In the genomic region with DNA sequence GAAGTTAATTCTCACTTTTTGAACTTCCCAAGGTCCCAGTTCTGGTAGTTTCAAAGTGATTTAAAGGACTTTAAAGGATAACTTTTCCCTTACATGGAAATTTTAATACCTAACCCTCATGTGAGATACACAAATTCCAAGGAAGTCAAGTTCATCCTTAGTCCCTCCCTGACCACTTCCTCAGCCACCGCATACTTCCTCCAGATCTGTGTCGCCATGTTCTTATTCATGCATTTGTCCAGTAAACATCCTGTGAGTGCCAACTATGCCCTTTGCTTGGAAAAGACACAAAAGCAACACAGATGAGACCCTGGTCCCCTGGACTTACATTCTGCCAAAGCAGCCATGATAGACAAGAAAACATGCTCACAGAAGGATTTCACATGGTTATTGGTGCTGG, we compare ENCODE assay signal across 28 cellular contexts.
"Had no signal": no experiment of that assay in that cellular context is flagged by ENCODE, and none has a peak within 500 bp of the region (broad histone marks: within the 10 kb centered on the region; RNA-seq: fewer than 3 reads in every experiment).

No MANE protein-coding gene starts in this region.

- H3K4me1 Mint-ChIP-seq: naive thymus-derived CD8-positive, alpha-beta T cell; nephron progenitor cell; neural crest cell; stimulated activated effector memory CD8-positive, alpha-beta T cell treated with anti-CD3 and anti-CD28 coated beads, Interleukin-12 subunit alpha, Interleukin-12 subunit beta, amount 100 ng/mL, for 72 hours; stimulated activated naive B cell treated with anti-CD40 and anti-IgM and Interleukin-4, amounts not matched to agents 10 μg/mL and 1 μg/mL and 100 μg/mL, for 72 hours had no signal

- H3K27me3 ChIP-seq: neutrophil, pancreas, right lobe of liver, sigmoid colon, stomach, thyroid gland, tibial nerve, upper lobe of left lung, vagina had no signal

- H3K27me3 Mint-ChIP-seq: natural killer cell treated with Interleukin-12 subunit alpha and Interleukin-12 subunit beta and Interleukin-15 and Interleukin-18, amount 100 ng/mL, for 72 hours; stimulated activated naive B cell treated with anti-CD40 and anti-IgM and Interleukin-4, amounts not matched to agents 10 μg/mL and 1 μg/mL and 100 μg/mL, for 72 hours; stimulated activated naive CD8-positive, alpha-beta T cell treated with anti-CD3 and anti-CD28 coated beads, Interleukin-15, Interleukin-2, amounts not matched to agents 100 ng/mL and 50 ng/mL, for 24 hours had no signal

- H3K36me3 ChIP-seq: neutrophil, pancreas, right lobe of liver, sigmoid colon, stomach, thoracic aorta, thyroid gland, tibial nerve, upper lobe of left lung, vagina had no signal

- FAIRE-seq: pancreas, small intestine, urothelium cell line had no signal

- H3K27ac ChIP-seq: neutrophil, pancreas, psoas muscle, right lobe of liver, sigmoid colon, stomach, thoracic aorta, thyroid gland, tibial nerve, upper lobe of left lung, vagina had no signal

- ATAC-seq: naive thymus-derived CD8-positive, alpha-beta T cell; pancreas; psoas muscle; right cardiac atrium; right lobe of liver; stimulated activated effector memory CD8-positive, alpha-beta T cell treated with anti-CD3 and anti-CD28 coated beads, Interleukin-12 subunit alpha, Interleukin-12 subunit beta, amount 100 ng/mL, for 72 hours; stimulated activated naive B cell treated with anti-CD40 and anti-IgM and Interleukin-4, amounts not matched to agents 10 μg/mL and 1 μg/mL and 100 μg/mL, for 72 hours had no signal

- H3K4me3 Mint-ChIP-seq: naive thymus-derived CD8-positive, alpha-beta T cell; natural killer cell treated with Interleukin-12 subunit alpha and Interleukin-12 subunit beta and Interleukin-15 and Interleukin-18, amount 100 ng/mL, for 72 hours; nephron progenitor cell; neural crest cell; stimulated activated effector memory CD8-positive, alpha-beta T cell treated with anti-CD3 and anti-CD28 coated beads, Interleukin-12 subunit alpha, Interleukin-12 subunit beta, amount 100 ng/mL, for 72 hours; stimulated activated naive B cell treated with anti-CD40 and anti-IgM and Interleukin-4, amounts not matched to agents 10 μg/mL and 1 μg/mL and 100 μg/mL, for 72 hours; stimulated activated naive CD8-positive, alpha-beta T cell treated with anti-CD3 and anti-CD28 coated beads, Interleukin-15, Interleukin-2, amounts not matched to agents 100 ng/mL and 50 ng/mL, for 24 hours had no signal

- H3K27ac Mint-ChIP-seq: natural killer cell treated with Interleukin-12 subunit alpha and Interleukin-12 subunit beta and Interleukin-15 and Interleukin-18, amount 100 ng/mL, for 72 hours; nephron progenitor cell; stimulated activated effector memory CD8-positive, alpha-beta T cell treated with anti-CD3 and anti-CD28 coated beads, Interleukin-12 subunit alpha, Interleukin-12 subunit beta, amount 100 ng/mL, for 72 hours; stimulated activated naive B cell treated with anti-CD40 and anti-IgM and Interleukin-4, amounts not matched to agents 10 μg/mL and 1 μg/mL and 100 μg/mL, for 72 hours; stimulated activated naive CD8-positive, alpha-beta T cell treated with anti-CD3 and anti-CD28 coated beads, Interleukin-15, Interleukin-2, amounts not matched to agents 100 ng/mL and 50 ng/mL, for 24 hours had no signal

- DNase-seq: naive thymus-derived CD8-positive, alpha-beta T cell; nephron progenitor cell; nucleus accumbens; pancreas; psoas muscle; right cardiac atrium; right lobe of liver; sigmoid colon; small intestine; stimulated activated CD4-positive, alpha-beta T cell treated with anti-CD3 and anti-CD28 coated beads, Interleukin-15, amount 100 ng/mL, for 24 hours; stimulated activated CD4-positive, alpha-beta T cell treated with anti-CD3 and anti-CD28 coated beads, Interleukin-2, amount 100 ng/mL, for 24 hours; stimulated activated CD4-positive, alpha-beta T cell treated with anti-CD3 and anti-CD28 coated beads, Interleukin-2, amount 100 ng/mL, for 48 hours; stimulated activated CD4-positive, alpha-beta T cell treated with anti-CD3 and anti-CD28 coated beads, Interleukin-4, amount 100 ng/mL, for 24 hours; stimulated activated naive B cell treated with anti-CD40 and anti-IgM and Interleukin-4, amounts not matched to agents 10 μg/mL and 1 μg/mL and 100 μg/mL, for 72 hours; stimulated activated naive CD4-positive, alpha-beta T cell treated with Interleukin-2 at 50 U/mL for 16 hours; stomach; thyroid gland; trophoblast cell; upper lobe of left lung had no signal

- H3K9me3 ChIP-seq: neutrophil, pancreas, psoas muscle, right lobe of liver, thyroid gland, vagina had no signal

- H3K36me3 Mint-ChIP-seq: stimulated activated effector memory CD8-positive, alpha-beta T cell treated with anti-CD3 and anti-CD28 coated beads, Interleukin-12 subunit alpha, Interleukin-12 subunit beta, amount 100 ng/mL, for 72 hours had no signal

- H3K4me3 ChIP-seq: pancreas, psoas muscle, right lobe of liver, sigmoid colon, stomach, thoracic aorta, thyroid gland, tibial nerve, upper lobe of left lung, vagina had no signal

- H3K4me1 ChIP-seq: pancreas, psoas muscle, right lobe of liver, sigmoid colon, stomach, thyroid gland, tibial nerve, upper lobe of left lung, vagina had no signal
